ENCODE assay signal across 1 cellular context in genomic region chr10:119401671-119402395, GRCh38.
TF ChIP-seq lines count a peak whose summit lies in the region.

No MANE protein-coding gene starts in this region.

TF ChIP-seq in IMR-90, 13 proteins besides CTCF, POLR2A, EP300 and RAD21 (continued from another document):
- TF ChIP-seq, protein P1, sequence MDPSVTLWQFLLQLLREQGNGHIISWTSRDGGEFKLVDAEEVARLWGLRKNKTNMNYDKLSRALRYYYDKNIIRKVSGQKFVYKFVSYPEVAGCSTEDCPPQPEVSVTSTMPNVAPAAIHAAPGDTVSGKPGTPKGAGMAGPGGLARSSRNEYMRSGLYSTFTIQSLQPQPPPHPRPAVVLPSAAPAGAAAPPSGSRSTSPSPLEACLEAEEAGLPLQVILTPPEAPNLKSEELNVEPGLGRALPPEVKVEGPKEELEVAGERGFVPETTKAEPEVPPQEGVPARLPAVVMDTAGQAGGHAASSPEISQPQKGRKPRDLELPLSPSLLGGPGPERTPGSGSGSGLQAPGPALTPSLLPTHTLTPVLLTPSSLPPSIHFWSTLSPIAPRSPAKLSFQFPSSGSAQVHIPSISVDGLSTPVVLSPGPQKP (IDR thresholded peaks at IDR 0.05; ENCODE audit: borderline replicate concordance, low read depth, low read length): no peak
- peak; percentile 89 for TF ChIP-seq NFE2L2 (IDR thresholded peaks at IDR 0.05; ENCODE audit: low read depth, low read length)
- 0 out of 2 replicates have a peak, but pooled peaks have one; percentile 30 for TF ChIP-seq CHD1 (IDR thresholded peaks at IDR 0.05; ENCODE audit: low read depth, low read length)
- TF ChIP-seq, protein P2, sequence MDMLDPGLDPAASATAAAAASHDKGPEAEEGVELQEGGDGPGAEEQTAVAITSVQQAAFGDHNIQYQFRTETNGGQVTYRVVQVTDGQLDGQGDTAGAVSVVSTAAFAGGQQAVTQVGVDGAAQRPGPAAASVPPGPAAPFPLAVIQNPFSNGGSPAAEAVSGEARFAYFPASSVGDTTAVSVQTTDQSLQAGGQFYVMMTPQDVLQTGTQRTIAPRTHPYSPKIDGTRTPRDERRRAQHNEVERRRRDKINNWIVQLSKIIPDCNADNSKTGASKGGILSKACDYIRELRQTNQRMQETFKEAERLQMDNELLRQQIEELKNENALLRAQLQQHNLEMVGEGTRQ (IDR thresholded peaks at IDR 0.05; ENCODE audit: low read depth, low read length): peak; percentile 81
- peak; percentile 65; the same call in 1 of the 2 replicates for TF ChIP-seq CEBPB (IDR thresholded peaks at IDR 0.05; ENCODE audit: low read depth, low read length)
- TF ChIP-seq SMC3 (IDR thresholded peaks at IDR 0.05; ENCODE audit: low read depth, low read length): no peak
- peak; percentile 92 for TF ChIP-seq RCOR1 (IDR thresholded peaks at IDR 0.05; ENCODE audit: insufficient replicate concordance, low read length)
- TF ChIP-seq RFX5 (IDR thresholded peaks at IDR 0.05; ENCODE audit: low read depth, low read length): no peak
- TF ChIP-seq BHLHE40 (IDR thresholded peaks at IDR 0.05; ENCODE audit: low read depth, low read length): peak; percentile 49
TF ChIP-seq in IMR-90: peak in this region for 9.
